Comparison of ENCODE assay signal across 1 cellular context in genomic region chr19:952680-953500, GRCh38.
TF ChIP-seq lines count a peak whose summit lies in the region.

No MANE protein-coding gene starts in this region.

TF ChIP-seq in HepG2, 621 proteins besides CTCF, POLR2A, EP300 and RAD21 (continued from another document and continues in another):
- TF ChIP-seq, protein P1, sequence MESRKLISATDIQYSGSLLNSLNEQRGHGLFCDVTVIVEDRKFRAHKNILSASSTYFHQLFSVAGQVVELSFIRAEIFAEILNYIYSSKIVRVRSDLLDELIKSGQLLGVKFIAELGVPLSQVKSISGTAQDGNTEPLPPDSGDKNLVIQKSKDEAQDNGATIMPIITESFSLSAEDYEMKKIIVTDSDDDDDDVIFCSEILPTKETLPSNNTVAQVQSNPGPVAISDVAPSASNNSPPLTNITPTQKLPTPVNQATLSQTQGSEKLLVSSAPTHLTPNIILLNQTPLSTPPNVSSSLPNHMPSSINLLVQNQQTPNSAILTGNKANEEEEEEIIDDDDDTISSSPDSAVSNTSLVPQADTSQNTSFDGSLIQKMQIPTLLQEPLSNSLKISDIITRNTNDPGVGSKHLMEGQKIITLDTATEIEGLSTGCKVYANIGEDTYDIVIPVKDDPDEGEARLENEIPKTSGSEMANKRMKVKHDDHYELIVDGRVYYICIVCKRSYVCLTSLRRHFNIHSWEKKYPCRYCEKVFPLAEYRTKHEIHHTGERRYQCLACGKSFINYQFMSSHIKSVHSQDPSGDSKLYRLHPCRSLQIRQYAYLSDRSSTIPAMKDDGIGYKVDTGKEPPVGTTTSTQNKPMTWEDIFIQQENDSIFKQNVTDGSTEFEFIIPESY (CRISPR knock-in tag; IDR thresholded peaks at IDR 0.05): peak; percentile 86
- TF ChIP-seq ARID2 (CRISPR knock-in tag; IDR thresholded peaks at IDR 0.05; ENCODE audit: borderline replicate concordance) (no peak), GTF3A (CRISPR knock-in tag; conservative IDR thresholded peaks at IDR 0.05) (no peak), ZEB1 (IDR thresholded peaks at IDR 0.05; ENCODE audit: insufficient replicate concordance, low read depth) (peak; percentile 96), RAD51 (IDR thresholded peaks at IDR 0.05; ENCODE audit: borderline replicate concordance) (no peak), SMAD9 (CRISPR knock-in tag; IDR thresholded peaks at IDR 0.05) (no peak), CREM (IDR thresholded peaks at IDR 0.05) (peak; percentile 92), CREM (CRISPR knock-in tag; IDR thresholded peaks at IDR 0.05) (no peak), GATAD1 (CRISPR knock-in tag; IDR thresholded peaks at IDR 0.05) (peak; percentile 75), NONO (IDR thresholded peaks at IDR 0.05) (no peak), NONO (CRISPR knock-in tag; conservative IDR thresholded peaks at IDR 0.05) (peak; percentile 79), ZNF749 (CRISPR knock-in tag; IDR thresholded peaks at IDR 0.05; ENCODE audit: borderline replicate concordance) (no peak), ZKSCAN5 (CRISPR knock-in tag; IDR thresholded peaks at IDR 0.05) (no peak), RFXANK (CRISPR knock-in tag; IDR thresholded peaks at IDR 0.05) (no peak), NR2F2 (IDR thresholded peaks at IDR 0.05; ENCODE audit: borderline replicate concordance, low read depth) (peak; percentile 89), FOXO4 (CRISPR knock-in tag; conservative IDR thresholded peaks at IDR 0.05) (no peak), DPF2 (CRISPR knock-in tag; IDR thresholded peaks at IDR 0.05; ENCODE audit: borderline replicate concordance, low read depth) (peak; percentile 87; the same call in 1 of the 2 replicates), ZNF547 (CRISPR knock-in tag; IDR thresholded peaks at IDR 0.05) (no peak; the same call in 1 of the 2 replicates), PLSCR1 (CRISPR knock-in tag; IDR thresholded peaks at IDR 0.05; ENCODE audit: borderline replicate concordance) (0 out of 2 replicates have a peak, but pooled peaks have one; percentile 35), NAIF1 (CRISPR knock-in tag; IDR thresholded peaks at IDR 0.05; ENCODE audit: borderline replicate concordance) (no peak), SCMH1 (CRISPR knock-in tag; IDR thresholded peaks at IDR 0.05; ENCODE audit: borderline replicate concordance) (no peak), CREB3 (CRISPR knock-in tag; IDR thresholded peaks at IDR 0.05) (no peak), NCOA1 (CRISPR knock-in tag; IDR thresholded peaks at IDR 0.05) (peak; percentile 99), ZNF407 (CRISPR knock-in tag; IDR thresholded peaks at IDR 0.05; ENCODE audit: not compliant biosample characterization) (peak; percentile 26), ZNF260 (CRISPR knock-in tag; IDR thresholded peaks at IDR 0.05; ENCODE audit: borderline replicate concordance, low read depth) (no peak), SP2 (CRISPR knock-in tag; IDR thresholded peaks at IDR 0.05) (no peak), NFKBIZ (CRISPR knock-in tag; IDR thresholded peaks at IDR 0.05) (peak; percentile 55; the same call in 1 of the 2 replicates), ZNF687 (CRISPR knock-in tag; IDR thresholded peaks at IDR 0.05) (peak; percentile 89), CHCHD3 (CRISPR knock-in tag; IDR thresholded peaks at IDR 0.05) (no peak)
- TF ChIP-seq, protein P2, sequence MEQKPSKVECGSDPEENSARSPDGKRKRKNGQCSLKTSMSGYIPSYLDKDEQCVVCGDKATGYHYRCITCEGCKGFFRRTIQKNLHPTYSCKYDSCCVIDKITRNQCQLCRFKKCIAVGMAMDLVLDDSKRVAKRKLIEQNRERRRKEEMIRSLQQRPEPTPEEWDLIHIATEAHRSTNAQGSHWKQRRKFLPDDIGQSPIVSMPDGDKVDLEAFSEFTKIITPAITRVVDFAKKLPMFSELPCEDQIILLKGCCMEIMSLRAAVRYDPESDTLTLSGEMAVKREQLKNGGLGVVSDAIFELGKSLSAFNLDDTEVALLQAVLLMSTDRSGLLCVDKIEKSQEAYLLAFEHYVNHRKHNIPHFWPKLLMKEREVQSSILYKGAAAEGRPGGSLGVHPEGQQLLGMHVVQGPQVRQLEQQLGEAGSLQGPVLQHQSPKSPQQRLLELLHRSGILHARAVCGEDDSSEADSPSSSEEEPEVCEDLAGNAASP (CRISPR knock-in tag; IDR thresholded peaks at IDR 0.05; ENCODE audit: borderline replicate concordance): peak; percentile 92
- TF ChIP-seq, protein P3, sequence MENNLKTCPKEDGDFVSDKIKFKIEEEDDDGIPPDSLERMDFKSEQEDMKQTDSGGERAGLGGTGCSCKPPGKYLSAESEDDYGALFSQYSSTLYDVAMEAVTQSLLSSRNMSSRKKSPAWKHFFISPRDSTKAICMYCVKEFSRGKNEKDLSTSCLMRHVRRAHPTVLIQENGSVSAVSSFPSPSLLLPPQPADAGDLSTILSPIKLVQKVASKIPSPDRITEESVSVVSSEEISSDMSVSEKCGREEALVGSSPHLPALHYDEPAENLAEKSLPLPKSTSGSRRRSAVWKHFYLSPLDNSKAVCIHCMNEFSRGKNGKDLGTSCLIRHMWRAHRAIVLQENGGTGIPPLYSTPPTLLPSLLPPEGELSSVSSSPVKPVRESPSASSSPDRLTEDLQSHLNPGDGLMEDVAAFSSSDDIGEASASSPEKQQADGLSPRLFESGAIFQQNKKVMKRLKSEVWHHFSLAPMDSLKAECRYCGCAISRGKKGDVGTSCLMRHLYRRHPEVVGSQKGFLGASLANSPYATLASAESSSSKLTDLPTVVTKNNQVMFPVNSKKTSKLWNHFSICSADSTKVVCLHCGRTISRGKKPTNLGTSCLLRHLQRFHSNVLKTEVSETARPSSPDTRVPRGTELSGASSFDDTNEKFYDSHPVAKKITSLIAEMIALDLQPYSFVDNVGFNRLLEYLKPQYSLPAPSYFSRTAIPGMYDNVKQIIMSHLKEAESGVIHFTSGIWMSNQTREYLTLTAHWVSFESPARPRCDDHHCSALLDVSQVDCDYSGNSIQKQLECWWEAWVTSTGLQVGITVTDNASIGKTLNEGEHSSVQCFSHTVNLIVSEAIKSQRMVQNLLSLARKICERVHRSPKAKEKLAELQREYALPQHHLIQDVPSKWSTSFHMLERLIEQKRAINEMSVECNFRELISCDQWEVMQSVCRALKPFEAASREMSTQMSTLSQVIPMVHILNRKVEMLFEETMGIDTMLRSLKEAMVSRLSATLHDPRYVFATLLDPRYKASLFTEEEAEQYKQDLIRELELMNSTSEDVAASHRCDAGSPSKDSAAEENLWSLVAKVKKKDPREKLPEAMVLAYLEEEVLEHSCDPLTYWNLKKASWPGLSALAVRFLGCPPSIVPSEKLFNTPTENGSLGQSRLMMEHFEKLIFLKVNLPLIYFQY (CRISPR knock-in tag; IDR thresholded peaks at IDR 0.05; ENCODE audit: borderline replicate concordance): peak; percentile 90; the same call in 1 of the 2 replicates
- TF ChIP-seq, protein P4, sequence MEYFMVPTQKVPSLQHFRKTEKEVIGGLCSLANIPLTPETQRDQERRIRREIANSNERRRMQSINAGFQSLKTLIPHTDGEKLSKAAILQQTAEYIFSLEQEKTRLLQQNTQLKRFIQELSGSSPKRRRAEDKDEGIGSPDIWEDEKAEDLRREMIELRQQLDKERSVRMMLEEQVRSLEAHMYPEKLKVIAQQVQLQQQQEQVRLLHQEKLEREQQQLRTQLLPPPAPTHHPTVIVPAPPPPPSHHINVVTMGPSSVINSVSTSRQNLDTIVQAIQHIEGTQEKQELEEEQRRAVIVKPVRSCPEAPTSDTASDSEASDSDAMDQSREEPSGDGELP (IDR thresholded peaks at IDR 0.05; ENCODE audit: borderline replicate concordance, low read depth): peak; percentile 96
